In the genomic region with DNA sequence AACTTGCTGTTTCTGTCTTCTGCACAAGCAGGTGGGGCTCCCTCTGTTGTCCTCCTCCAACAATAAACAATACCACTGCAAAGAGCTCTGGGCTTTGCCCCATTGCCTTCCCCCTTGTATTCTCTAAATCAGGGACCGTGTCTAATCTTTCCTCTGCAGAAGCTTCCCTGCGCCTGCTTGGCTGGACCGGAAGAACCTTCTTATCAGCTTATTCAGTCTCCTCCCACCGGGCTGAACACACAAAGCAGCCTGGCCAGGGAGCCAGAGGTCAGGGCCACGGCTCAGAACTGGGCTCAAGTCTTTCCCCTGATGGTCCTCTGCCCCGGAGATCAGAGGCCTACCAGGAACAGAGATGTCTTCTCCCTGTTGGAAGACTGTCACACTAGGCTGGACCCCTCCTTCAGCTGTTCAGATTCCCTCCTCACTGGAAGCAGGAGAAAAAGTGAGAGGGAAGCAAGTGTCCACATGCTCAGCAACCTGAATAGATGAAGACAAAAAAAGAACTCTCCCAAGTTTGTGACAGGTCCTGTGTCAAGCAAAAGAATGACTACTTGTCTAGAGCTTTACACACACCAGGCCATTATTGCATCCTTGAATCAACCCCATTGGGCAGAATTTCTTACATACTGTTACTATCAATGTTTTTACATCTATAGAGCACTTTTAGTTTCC, we compare ENCODE assay signal across 1 cellular context.
TF ChIP-seq lines count a peak whose summit lies in the region.

No MANE protein-coding gene starts in this region.

TF ChIP-seq in liver, 16 proteins besides CTCF, POLR2A, EP300 and RAD21 (continued from another document):
- TF ChIP-seq GABPA (IDR thresholded peaks at IDR 0.05 in 1 of 2, conservative IDR thresholded peaks at IDR 0.05 in 1 of 2) (peak; percentile 25 to 73), TAF1 (conservative IDR thresholded peaks at IDR 0.05) (no peak), FOXA2 (IDR thresholded peaks at IDR 0.05) (no peak), HNF4G (IDR thresholded peaks at IDR 0.05) (no peak), JUND (IDR thresholded peaks at IDR 0.05) (peak in 1 of 2 donors; percentile 66), YY1 (IDR thresholded peaks at IDR 0.05) (no peak), SP1 (IDR thresholded peaks at IDR 0.05) (peak; percentile 67), NR2F2 (IDR thresholded peaks at IDR 0.05) (peak; percentile 98), RXRA (IDR thresholded peaks at IDR 0.05) (peak; percentile 57 to 75)
- TF ChIP-seq, protein P1, sequence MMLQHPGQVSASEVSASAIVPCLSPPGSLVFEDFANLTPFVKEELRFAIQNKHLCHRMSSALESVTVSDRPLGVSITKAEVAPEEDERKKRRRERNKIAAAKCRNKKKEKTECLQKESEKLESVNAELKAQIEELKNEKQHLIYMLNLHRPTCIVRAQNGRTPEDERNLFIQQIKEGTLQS (IDR thresholded peaks at IDR 0.05), result no peak
- TF ChIP-seq, protein P2, sequence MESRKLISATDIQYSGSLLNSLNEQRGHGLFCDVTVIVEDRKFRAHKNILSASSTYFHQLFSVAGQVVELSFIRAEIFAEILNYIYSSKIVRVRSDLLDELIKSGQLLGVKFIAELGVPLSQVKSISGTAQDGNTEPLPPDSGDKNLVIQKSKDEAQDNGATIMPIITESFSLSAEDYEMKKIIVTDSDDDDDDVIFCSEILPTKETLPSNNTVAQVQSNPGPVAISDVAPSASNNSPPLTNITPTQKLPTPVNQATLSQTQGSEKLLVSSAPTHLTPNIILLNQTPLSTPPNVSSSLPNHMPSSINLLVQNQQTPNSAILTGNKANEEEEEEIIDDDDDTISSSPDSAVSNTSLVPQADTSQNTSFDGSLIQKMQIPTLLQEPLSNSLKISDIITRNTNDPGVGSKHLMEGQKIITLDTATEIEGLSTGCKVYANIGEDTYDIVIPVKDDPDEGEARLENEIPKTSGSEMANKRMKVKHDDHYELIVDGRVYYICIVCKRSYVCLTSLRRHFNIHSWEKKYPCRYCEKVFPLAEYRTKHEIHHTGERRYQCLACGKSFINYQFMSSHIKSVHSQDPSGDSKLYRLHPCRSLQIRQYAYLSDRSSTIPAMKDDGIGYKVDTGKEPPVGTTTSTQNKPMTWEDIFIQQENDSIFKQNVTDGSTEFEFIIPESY (IDR thresholded peaks at IDR 0.05), result no peak
TF ChIP-seq in liver: peak in this region for 7.
